In the genomic region with DNA sequence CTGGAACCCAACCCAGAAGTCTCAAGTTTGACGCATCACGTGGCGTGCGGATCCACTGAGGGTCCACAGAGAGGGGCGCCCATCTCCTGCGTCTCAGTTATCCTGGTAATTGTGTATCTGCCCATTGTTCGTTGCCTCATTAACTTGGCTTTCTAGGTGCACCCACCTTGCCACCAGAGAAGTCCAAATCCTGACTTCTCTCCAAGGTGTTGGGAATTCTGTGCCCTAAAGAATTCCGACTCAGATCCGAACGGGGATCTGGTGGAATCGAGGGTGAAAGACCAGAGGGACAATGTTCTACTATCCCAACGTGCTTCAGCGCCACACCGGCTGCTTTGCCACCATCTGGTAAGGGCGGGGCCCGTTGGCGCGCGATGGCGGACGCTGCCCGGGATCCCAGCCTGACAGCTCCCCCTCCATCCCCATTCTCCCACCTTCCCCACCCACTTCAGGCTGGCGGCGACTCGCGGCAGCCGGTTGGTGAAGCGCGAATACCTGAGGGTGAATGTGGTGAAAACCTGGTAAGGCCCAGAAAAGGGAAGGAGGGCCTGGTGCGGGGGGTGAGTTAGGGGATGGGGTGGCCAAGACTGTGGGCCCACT, we compare ENCODE assay signal across 9 cellular contexts. TPM values are rescaled to one million over a fixed set of nuclear protein-coding genes. Genes with fewer than 3 reads are reported as not detected.
DNase-seq lines count a peak whose midpoint lies in the region; ATAC-seq lines count a peak whose summit lies in the region.
"Had no signal": no experiment of that assay in that cellular context is flagged by ENCODE, and none has a peak within 500 bp of the region (broad histone marks: within the 10 kb centered on the region; RNA-seq: fewer than 3 reads in every experiment).

No MANE protein-coding gene starts in this region.

- H3K36me3 ChIP-seq in iPS DF 6.9 (ENCODE audit: control insufficient read depth, insufficient read depth, low read length): no peaks in the 10 kb centered on the region; the same call in 1 of the 2 replicates

- DNase-seq in NCI-H2107 treated with DMSO at 0.1 percent for 48 hours (lab: John Stamatoyannopoulos, UW; ENCODE audit: unreplicated experiment) (peak; percentile 39), NCI-H2107 (lab: John Stamatoyannopoulos, UW) (no peak), iPS DF 6.9 (ENCODE audit: low read depth, low spot score) (no peak), cortex of kidney (lab: John Stamatoyannopoulos, UW) (no peak)
- DNase-seq in activated CD4-positive, alpha-beta memory T cell treated with anti-CD3 and anti-CD28 coated beads, Interleukin-2, amount 10 ng/mL, durations not matched to agents 7 days and 5 days: no peak
- DNase-seq in stimulated activated effector memory CD8-positive, alpha-beta T cell treated with anti-CD3 and anti-CD28 coated beads, Interleukin-12 subunit alpha, Interleukin-12 subunit beta, amount 100 ng/mL, for 72 hours (ENCODE audit: low spot score in 2 of 2): no peak
- DNase-seq in activated CD4-positive, CD25-positive, alpha-beta regulatory T cell treated with anti-CD3 and anti-CD28 coated beads, Interleukin-2, amount 50 U/mL, for 72 hours: no peak

- peaks cover 46% of the 10 kb centered on the region for H3K4me1 Mint-ChIP-seq in activated CD4-positive, alpha-beta memory T cell treated with anti-CD3 and anti-CD28 coated beads, Interleukin-2, amount 10 ng/mL, durations not matched to agents 7 days and 5 days
- peaks cover 47% of the 10 kb centered on the region for H3K4me1 Mint-ChIP-seq in stimulated activated effector memory CD8-positive, alpha-beta T cell treated with anti-CD3 and anti-CD28 coated beads, Interleukin-12 subunit alpha, Interleukin-12 subunit beta, amount 100 ng/mL, for 72 hours

- WGBS in iPS DF 6.9 (ENCODE audit: insufficient coverage, insufficient read length): no CpG with 5 or more reads among the region's 30 CpGs

- H3K27ac ChIP-seq in iPS DF 6.9 (ENCODE audit: low read length): no peak overlapping the region
- H3K27ac ChIP-seq: A549 had no signal

- no peaks in the 10 kb centered on the region for H3K27me3 Mint-ChIP-seq in activated CD4-positive, alpha-beta memory T cell treated with anti-CD3 and anti-CD28 coated beads, Interleukin-2, amount 10 ng/mL, durations not matched to agents 7 days and 5 days

- peaks cover 62% of the 10 kb centered on the region for H3K36me3 Mint-ChIP-seq in activated CD4-positive, alpha-beta memory T cell treated with anti-CD3 and anti-CD28 coated beads, Interleukin-2, amount 10 ng/mL, durations not matched to agents 7 days and 5 days (ENCODE audit: low read depth)
- peaks cover 91% of the 10 kb centered on the region for H3K36me3 Mint-ChIP-seq in stimulated activated effector memory CD8-positive, alpha-beta T cell treated with anti-CD3 and anti-CD28 coated beads, Interleukin-12 subunit alpha, Interleukin-12 subunit beta, amount 100 ng/mL, for 72 hours

- POLR2A ChIA-PET in activated CD4-positive, alpha-beta memory T cell treated with anti-CD3 and anti-CD28 coated beads, Interleukin-2, amount 10 ng/mL, durations not matched to agents 7 days and 5 days (lab: Charles Lee): interaction anchor here (0.6 to 21.9 kb wide), 5 partner anchors 6 to 63 kb away, joined by 3 to 456 read pairs (median 8); partner anchors contain the start of genes DCAF11, IPO4, IRF9 and REC8

- peak overlapping the region; percentile 42; the same call in 1 of the 2 replicates for H3K4me3 ChIP-seq in iPS DF 6.9 (ENCODE audit: low read length)
- H3K4me3 ChIP-seq: A549 had no signal

- peak overlapping the region; percentile 26 for H3K27ac Mint-ChIP-seq in activated CD4-positive, alpha-beta memory T cell treated with anti-CD3 and anti-CD28 coated beads, Interleukin-2, amount 10 ng/mL, durations not matched to agents 7 days and 5 days
- H3K27ac Mint-ChIP-seq in stimulated activated effector memory CD8-positive, alpha-beta T cell treated with anti-CD3 and anti-CD28 coated beads, Interleukin-12 subunit alpha, Interleukin-12 subunit beta, amount 100 ng/mL, for 72 hours: peak overlapping the region; percentile 86

- H3K27me3 ChIP-seq in iPS DF 6.9 (ENCODE audit: control insufficient read depth, insufficient read depth, low read length): no peaks in the 10 kb centered on the region

- H3K4me1 ChIP-seq in iPS DF 6.9 (ENCODE audit: control insufficient read depth, insufficient read depth, low read length): peaks cover 4% of the 10 kb centered on the region; the same call in 1 of the 2 replicates
- H3K4me1 ChIP-seq: A549 had no signal

- CTCF ChIA-PET in activated CD4-positive, alpha-beta memory T cell treated with anti-CD3 and anti-CD28 coated beads, Interleukin-2, amount 10 ng/mL, durations not matched to agents 7 days and 5 days (lab: Charles Lee): no interaction called here

- no peaks in the 10 kb centered on the region for H3K9me3 ChIP-seq in iPS DF 6.9 (ENCODE audit: control insufficient read depth, insufficient read depth, low read length)
- H3K9me3 ChIP-seq: A549 had no signal

- peak overlapping the region; percentile 46 for H3K4me3 Mint-ChIP-seq in activated CD4-positive, alpha-beta memory T cell treated with anti-CD3 and anti-CD28 coated beads, Interleukin-2, amount 10 ng/mL, durations not matched to agents 7 days and 5 days
- H3K4me3 Mint-ChIP-seq in stimulated activated effector memory CD8-positive, alpha-beta T cell treated with anti-CD3 and anti-CD28 coated beads, Interleukin-12 subunit alpha, Interleukin-12 subunit beta, amount 100 ng/mL, for 72 hours: peak overlapping the region; percentile 84

- H3K9me3 Mint-ChIP-seq in activated CD4-positive, alpha-beta memory T cell treated with anti-CD3 and anti-CD28 coated beads, Interleukin-2, amount 10 ng/mL, durations not matched to agents 7 days and 5 days: no peaks in the 10 kb centered on the region
- no peaks in the 10 kb centered on the region for H3K9me3 Mint-ChIP-seq in stimulated activated effector memory CD8-positive, alpha-beta T cell treated with anti-CD3 and anti-CD28 coated beads, Interleukin-12 subunit alpha, Interleukin-12 subunit beta, amount 100 ng/mL, for 72 hours

- no peak for ATAC-seq in stimulated activated effector memory CD8-positive, alpha-beta T cell treated with anti-CD3 and anti-CD28 coated beads, Interleukin-12 subunit alpha, Interleukin-12 subunit beta, amount 100 ng/mL, for 72 hours
- ATAC-seq in GM18873 (IDR thresholded peaks at IDR 0.05; ENCODE audit: low FRiP score, unreplicated experiment): no peak

RNA-seq across cellular contexts. Expression of gene REC8, which starts 0.5 kb away (rescaled TPM):
- total RNA-seq in activated CD4-positive, alpha-beta memory T cell treated with anti-CD3 and anti-CD28 coated beads, Interleukin-2, amount 10 ng/mL, durations not matched to agents 7 days and 5 days: 10 to 100 TPM; 48.0 to 51.9 TPM

RNA-seq across cellular contexts. Expression of gene IRF9, which starts 11.3 kb away (rescaled TPM):
- 100 to 1,000 TPM; 262 to 267 TPM for total RNA-seq in activated CD4-positive, alpha-beta memory T cell treated with anti-CD3 and anti-CD28 coated beads, Interleukin-2, amount 10 ng/mL, durations not matched to agents 7 days and 5 days

RNA-seq across cellular contexts. Expression of gene IPO4, which starts 16.3 kb away (rescaled TPM):
- total RNA-seq in activated CD4-positive, alpha-beta memory T cell treated with anti-CD3 and anti-CD28 coated beads, Interleukin-2, amount 10 ng/mL, durations not matched to agents 7 days and 5 days: 10 to 100 TPM; 24.0 to 26.2 TPM

RNA-seq across cellular contexts. Expression of gene TM9SF1, which starts 22.9 kb away (rescaled TPM):
- 10 to 100 TPM; 30.8 to 35.1 TPM for total RNA-seq in activated CD4-positive, alpha-beta memory T cell treated with anti-CD3 and anti-CD28 coated beads, Interleukin-2, amount 10 ng/mL, durations not matched to agents 7 days and 5 days

RNA-seq across cellular contexts. Expression of gene RNF31, which starts 25.1 kb away (rescaled TPM):
- 100 to 1,000 TPM; 122 to 129 TPM for total RNA-seq in activated CD4-positive, alpha-beta memory T cell treated with anti-CD3 and anti-CD28 coated beads, Interleukin-2, amount 10 ng/mL, durations not matched to agents 7 days and 5 days
